ENCODE assay signal across 18 cellular contexts in genomic region chr10:3499120-3499519, GRCh38.
DNase-seq lines count a peak whose midpoint lies in the region; ATAC-seq and TF ChIP-seq lines count a peak whose summit lies in the region.
"Had no signal": no experiment of that assay in that cellular context is flagged by ENCODE, and none has a peak within 500 bp of the region (broad histone marks: within the 10 kb centered on the region; RNA-seq: fewer than 3 reads in every experiment).

No MANE protein-coding gene starts in this region.

- H3K4me1 ChIP-seq in adipocyte (ENCODE audit: control insufficient read depth, insufficient read depth, low read length): peaks cover 5% of the 10 kb centered on the region
- H3K4me1 ChIP-seq: breast epithelium, prostate gland had no signal

- DNase-seq in EH (ENCODE audit: low read depth) (peak; percentile 85), adipocyte (ENCODE audit: low read depth) (peak; percentile 23), fibroblast of the aortic adventitia (ENCODE audit: low read depth) (peak; percentile 46), renal cortical epithelial cell (ENCODE audit: low read depth) (peak; percentile 25), Kasumi-1 (lab: John Stamatoyannopoulos, UW) (no peak), pons (ENCODE audit: low spot score) (no peak), NAMALWA (ENCODE audit: low spot score) (no peak)
- DNase-seq: activated CD4-positive, alpha-beta memory T cell treated with anti-CD3 and anti-CD28 coated beads, Interleukin-2, amount 10 ng/mL, durations not matched to agents 7 days and 5 days; activated T-cell treated with anti-CD3 and anti-CD28 coated beads, Interleukin-2, amount 50 U/mL, for 48 hours; CD8-positive, alpha-beta memory T cell; DMS79; NCI-H2029 treated with DMSO at 0.1 percent for 48 hours; NCI-H446 treated with DMSO at 0.1 percent for 48 hours; SHP77; T-helper 1 cell had no signal

- no peaks in the 10 kb centered on the region for H3K36me3 ChIP-seq in adipocyte (ENCODE audit: control insufficient read depth, insufficient read depth, low read length, severe bottlenecking)
- H3K36me3 ChIP-seq: breast epithelium, prostate gland had no signal

- ATAC-seq in HG03135 (IDR thresholded peaks at IDR 0.05; ENCODE audit: unreplicated experiment): no peak

- no peak for TF ChIP-seq CTCF in fibroblast of the aortic adventitia (IDR thresholded peaks at IDR 0.05; ENCODE audit: insufficient read depth, low read length)

- no peaks in the 10 kb centered on the region for H3K27me3 ChIP-seq in adipocyte (replicated peaks; ENCODE audit: control insufficient read depth, insufficient read depth, low read length)
- H3K27me3 ChIP-seq: breast epithelium had no signal

- H3K4me3 ChIP-seq in adipocyte (ENCODE audit: low read length): no peak overlapping the region
- no peak overlapping the region for H3K4me3 ChIP-seq in fibroblast of the aortic adventitia (ENCODE audit: low read depth, low read length)
- H3K4me3 ChIP-seq: breast epithelium, prostate gland had no signal

- no peak overlapping the region for H3K9ac ChIP-seq in adipocyte (ENCODE audit: low read length)

- H3K9me3 ChIP-seq in adipocyte (ENCODE audit: control insufficient read depth, low read length): no peaks in the 10 kb centered on the region
- H3K9me3 ChIP-seq: breast epithelium, prostate gland had no signal

Comparison
In these comparisons a context has a peak if more than half of its experiments do, and no peak if none do; other contexts are left out.
1. DNase-seq: peak in EH (single experiment), adipocyte (single experiment), fibroblast of the aortic adventitia (single experiment) and renal cortical epithelial cell (single experiment); none in Kasumi-1 (0 of 2), pons (single experiment) and NAMALWA (single experiment).